11 cellular contexts compared by ENCODE assay signal in genomic region chr21:35044770-35045538, GRCh38. TPM values are rescaled to one million over a fixed set of nuclear protein-coding genes. Genes with fewer than 3 reads are reported as not detected.
DNase-seq lines count a peak whose midpoint lies in the region; ATAC-seq lines count a peak whose summit lies in the region.
"Had no signal": no experiment of that assay in that cellular context is flagged by ENCODE, and none has a peak within 500 bp of the region (broad histone marks: within the 10 kb centered on the region; RNA-seq: fewer than 3 reads in every experiment).

No MANE protein-coding gene starts in this region.

- no peaks in the 10 kb centered on the region for H3K9me3 Mint-ChIP-seq in effector memory CD8-positive, alpha-beta T cell

- peak overlapping the region; percentile 85 for H3K4me3 Mint-ChIP-seq in T-helper 17 cell
- peak overlapping the region; percentile 92 to 97 for H3K4me3 Mint-ChIP-seq in effector memory CD8-positive, alpha-beta T cell

- peaks cover 76% of the 10 kb centered on the region for H3K4me1 Mint-ChIP-seq in T-helper 17 cell
- H3K4me1 Mint-ChIP-seq in effector memory CD8-positive, alpha-beta T cell (ENCODE audit: low read depth in 2 of 2), result peaks cover 72 to 87% of the 10 kb centered on the region in 2 donors

- H3K36me3 Mint-ChIP-seq in T-helper 17 cell (ENCODE audit: low read depth), result peaks cover 13% of the 10 kb centered on the region
- H3K36me3 Mint-ChIP-seq in effector memory CD8-positive, alpha-beta T cell (ENCODE audit: insufficient read depth), result peaks cover 71% of the 10 kb centered on the region

- H3K27me3 Mint-ChIP-seq in T-helper 17 cell, result no peaks in the 10 kb centered on the region
- no peaks in the 10 kb centered on the region for H3K27me3 Mint-ChIP-seq in effector memory CD8-positive, alpha-beta T cell

- peak overlapping the region; percentile 96 for H3K27ac Mint-ChIP-seq in T-helper 17 cell
- peak overlapping the region; percentile 95 to 98 for H3K27ac Mint-ChIP-seq in effector memory CD8-positive, alpha-beta T cell

- ATAC-seq in T-helper 17 cell (no peak), GM18858 (IDR thresholded peaks at IDR 0.05; ENCODE audit: unreplicated experiment) (no peak), GM18873 (IDR thresholded peaks at IDR 0.05; ENCODE audit: low FRiP score, unreplicated experiment) (no peak), HG03460 (IDR thresholded peaks at IDR 0.05; ENCODE audit: unreplicated experiment) (no peak)
- no peak for ATAC-seq in effector memory CD8-positive, alpha-beta T cell (replicated peaks)

- DNase-seq in stimulated activated CD4-positive, alpha-beta T cell treated with anti-CD3 and anti-CD28 coated beads, Interleukin-4, amount 100 ng/mL, for 24 hours, result peak; percentile 38
- no peak for DNase-seq in stimulated activated CD4-positive, alpha-beta T cell treated with anti-CD3 and anti-CD28 coated beads, Interleukin-15, amount 100 ng/mL, for 24 hours
- DNase-seq in T-helper 17 cell, result no peak
- no peak for DNase-seq in effector memory CD8-positive, alpha-beta T cell
- DNase-seq in NCI-H82 treated with DMSO at 0.1 percent for 48 hours (lab: John Stamatoyannopoulos, UW; ENCODE audit: unreplicated experiment), result no peak
- DNase-seq: MM.1S, NCI-H226, sigmoid colon had no signal

- no peaks in the 10 kb centered on the region for H3K9me3 ChIP-seq in T-helper 17 cell (ENCODE audit: control insufficient read depth, low read length, poor library complexity, severe bottlenecking)
- H3K9me3 ChIP-seq: sigmoid colon had no signal

RNA-seq across cellular contexts. Expression of gene RUNX1, which starts 4.1 kb away (rescaled TPM):
- total RNA-seq in T-helper 17 cell, result 100 to 1,000 TPM in 1 of 2 donors, 10 to 100 TPM in 1; 97.0 to 110 TPM
